1 cellular context compared by ENCODE assay signal in genomic region chr18:13377496-13377895, GRCh38.
TF ChIP-seq lines count a peak whose summit lies in the region.

No MANE protein-coding gene starts in this region.

TF ChIP-seq in IMR-90, 13 proteins besides CTCF, POLR2A, EP300 and RAD21 (continued from another document):
- TF ChIP-seq CHD1 (IDR thresholded peaks at IDR 0.05; ENCODE audit: low read depth, low read length) = no peak
- TF ChIP-seq FOS (IDR thresholded peaks at IDR 0.05; ENCODE audit: low read depth, low read length) = no peak
- TF ChIP-seq USF2 (IDR thresholded peaks at IDR 0.05; ENCODE audit: low read depth, low read length) = no peak
- no peak for TF ChIP-seq MXI1 (IDR thresholded peaks at IDR 0.05; ENCODE audit: borderline replicate concordance, low read depth, low read length)
- no peak for TF ChIP-seq SMC3 (IDR thresholded peaks at IDR 0.05; ENCODE audit: low read depth, low read length)
- no peak for TF ChIP-seq CEBPB (IDR thresholded peaks at IDR 0.05; ENCODE audit: low read depth, low read length)
- no peak for TF ChIP-seq MAFK (IDR thresholded peaks at IDR 0.05; ENCODE audit: low read depth, low read length)
- TF ChIP-seq ELK1 (IDR thresholded peaks at IDR 0.05; ENCODE audit: borderline replicate concordance, low read depth, low read length) = no peak
- no peak for TF ChIP-seq RCOR1 (IDR thresholded peaks at IDR 0.05; ENCODE audit: insufficient replicate concordance, low read length)
- no peak for TF ChIP-seq MAZ (IDR thresholded peaks at IDR 0.05; ENCODE audit: borderline replicate concordance, low read depth, low read length)
- TF ChIP-seq RFX5 (IDR thresholded peaks at IDR 0.05; ENCODE audit: low read depth, low read length) = no peak
